12 cellular contexts compared by ENCODE assay signal in genomic region chr12:23221066-23221465, GRCh38.
DNase-seq lines count a peak whose midpoint lies in the region; ATAC-seq and TF ChIP-seq lines count a peak whose summit lies in the region.
"Had no signal": no experiment of that assay in that cellular context is flagged by ENCODE, and none has a peak within 500 bp of the region (broad histone marks: within the 10 kb centered on the region; RNA-seq: fewer than 3 reads in every experiment).

No MANE protein-coding gene starts in this region.

- no peak overlapping the region for H3K4me3 Mint-ChIP-seq in MCF 10A (ENCODE audit: unreplicated experiment)
- H3K4me3 Mint-ChIP-seq: activated T-cell treated with anti-CD3 and anti-CD28 coated beads, Interleukin-2, amount 50 U/mL, for 4 hours had no signal

- H3K4me3 ChIP-seq in breast epithelium (no peak overlapping the region), fibroblast of the aortic adventitia (ENCODE audit: low read depth, low read length) (no peak overlapping the region)
- H3K4me3 ChIP-seq: skin epidermis had no signal

- no peaks in the 10 kb centered on the region for H3K4me1 ChIP-seq in breast epithelium

- H3K36me3 Mint-ChIP-seq in MCF 10A (ENCODE audit: insufficient read depth, unreplicated experiment): no peaks in the 10 kb centered on the region

- TF ChIP-seq CTCF in MCF 10A (IDR thresholded peaks at IDR 0.05; ENCODE audit: unreplicated experiment) (peak; percentile 20), breast epithelium (IDR thresholded peaks at IDR 0.05) (no peak), fibroblast of the aortic adventitia (IDR thresholded peaks at IDR 0.05; ENCODE audit: insufficient read depth, low read length) (peak; percentile 17)

- H3K27me3 ChIP-seq in breast epithelium: no peaks in the 10 kb centered on the region

- peaks cover 9% of the 10 kb centered on the region for H3K27me3 Mint-ChIP-seq in MCF 10A (ENCODE audit: insufficient read depth, unreplicated experiment)

- intact Hi-C loops in MCF 10A (cut with micrococcal nuclease): no loop called here
- intact Hi-C loops in breast epithelium (cut with DNase I; ENCODE audit: low total_unique reads): no loop called here
- intact Hi-C loops in sciatic nerve (cut with DNase I): no loop called here

- no TSS peak for BruUV-seq in MCF 10A (replicated peaks; lab: Mats Ljungman, UMichigan)

- CTCF ChIA-PET in MCF 10A (lab: Yijun Ruan, JAX): interaction anchor here (0.6 to 2.4 kb wide), 10 partner anchors 10 to 468 kb away, joined by 3 to 15 read pairs (median 3); no protein-coding TSS in a partner anchor

- no peak for TF ChIP-seq POLR2A in breast epithelium (IDR thresholded peaks at IDR 0.05)

- no peaks in the 10 kb centered on the region for H3K4me1 Mint-ChIP-seq in MCF 10A (ENCODE audit: insufficient read depth, unreplicated experiment)

- peak; percentile 42 for DNase-seq in MCF 10A (ENCODE audit: unreplicated experiment)
- no peak for DNase-seq in breast epithelium (ENCODE audit: low spot score in 2 of 2)
- peak; percentile 9 for DNase-seq in RKO (ENCODE audit: low spot score)
- DNase-seq in fibroblast of the aortic adventitia (ENCODE audit: low read depth): no peak
- DNase-seq in NCI-H2227 (lab: John Stamatoyannopoulos, UW; ENCODE audit: unreplicated experiment): no peak
- no peak for DNase-seq in mesenteric fat pad (ENCODE audit: low spot score)
- DNase-seq in T-helper 9 cell: no peak
- no peak for DNase-seq in sciatic nerve (ENCODE audit: low spot score)
- DNase-seq: activated T-cell treated with anti-CD3 and anti-CD28 coated beads, Interleukin-2, amount 50 U/mL, for 4 hours; KG1; stimulated activated CD8-positive, alpha-beta memory T cell treated with anti-CD3 and anti-CD28 coated beads, Interleukin-4, amount 100 ng/mL, for 48 hours had no signal

- H3K9me3 ChIP-seq in breast epithelium: peaks cover 2 to 4% of the 10 kb centered on the region in 2 donors

- H3K36me3 ChIP-seq in breast epithelium: no peaks in the 10 kb centered on the region

- H3K27ac Mint-ChIP-seq in MCF 10A (ENCODE audit: low read depth, unreplicated experiment): no peak overlapping the region

- H3K27ac ChIP-seq in breast epithelium: no peak overlapping the region
- H3K27ac ChIP-seq: skin epidermis had no signal

- no peak for ATAC-seq in sciatic nerve
- ATAC-seq: activated T-cell treated with anti-CD3 and anti-CD28 coated beads, Interleukin-2, amount 50 U/mL, for 4 hours had no signal

- POLR2A ChIA-PET in MCF 10A (lab: Yijun Ruan, JAX): interaction anchor here (0.6 kb wide), 1 partner anchor 134 kb away, joined by 4 read pairs; no protein-coding TSS in a partner anchor

- H3K9me3 Mint-ChIP-seq in MCF 10A (ENCODE audit: unreplicated experiment): no peaks in the 10 kb centered on the region

Comparison
In these comparisons a context has a peak if more than half of its experiments do, and no peak if none do; other contexts are left out.
1. DNase-seq: peak in MCF 10A (single experiment) and RKO (single experiment); none in breast epithelium (0 of 2), fibroblast of the aortic adventitia (single experiment), NCI-H2227 (single experiment), mesenteric fat pad (single experiment), T-helper 9 cell (single experiment) and sciatic nerve (single experiment).
2. CTCF ChIP-seq: peak in MCF 10A (single experiment) and fibroblast of the aortic adventitia (single experiment); none in breast epithelium (0 of 3).